Comparison of ENCODE assay signal across 1 cellular context in the genomic region with DNA sequence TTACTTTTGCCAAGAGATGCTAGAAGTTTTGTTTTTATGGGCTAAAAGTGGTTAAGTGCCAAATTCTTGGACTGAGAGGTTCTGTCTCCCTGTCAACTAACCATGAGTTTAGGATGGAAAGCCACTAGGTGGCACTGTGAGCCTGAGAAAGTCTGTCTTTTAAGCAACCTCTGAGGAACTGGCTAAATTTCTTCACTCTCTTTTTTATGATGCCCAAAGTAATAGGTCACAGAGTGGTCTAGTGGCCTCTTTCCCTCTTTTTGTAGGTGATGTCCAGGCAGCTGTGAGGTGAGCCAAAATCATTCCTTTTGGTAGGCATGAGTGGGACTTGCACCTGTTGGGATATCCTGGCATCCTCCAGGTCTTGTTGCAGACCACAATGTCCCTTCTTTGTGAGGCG.
TF ChIP-seq lines count a peak whose summit lies in the region.

No MANE protein-coding gene starts in this region.

TF ChIP-seq in GM23338, 12 proteins besides CTCF, POLR2A, EP300 and RAD21 (continued from another document):
- TF ChIP-seq, protein P1, sequence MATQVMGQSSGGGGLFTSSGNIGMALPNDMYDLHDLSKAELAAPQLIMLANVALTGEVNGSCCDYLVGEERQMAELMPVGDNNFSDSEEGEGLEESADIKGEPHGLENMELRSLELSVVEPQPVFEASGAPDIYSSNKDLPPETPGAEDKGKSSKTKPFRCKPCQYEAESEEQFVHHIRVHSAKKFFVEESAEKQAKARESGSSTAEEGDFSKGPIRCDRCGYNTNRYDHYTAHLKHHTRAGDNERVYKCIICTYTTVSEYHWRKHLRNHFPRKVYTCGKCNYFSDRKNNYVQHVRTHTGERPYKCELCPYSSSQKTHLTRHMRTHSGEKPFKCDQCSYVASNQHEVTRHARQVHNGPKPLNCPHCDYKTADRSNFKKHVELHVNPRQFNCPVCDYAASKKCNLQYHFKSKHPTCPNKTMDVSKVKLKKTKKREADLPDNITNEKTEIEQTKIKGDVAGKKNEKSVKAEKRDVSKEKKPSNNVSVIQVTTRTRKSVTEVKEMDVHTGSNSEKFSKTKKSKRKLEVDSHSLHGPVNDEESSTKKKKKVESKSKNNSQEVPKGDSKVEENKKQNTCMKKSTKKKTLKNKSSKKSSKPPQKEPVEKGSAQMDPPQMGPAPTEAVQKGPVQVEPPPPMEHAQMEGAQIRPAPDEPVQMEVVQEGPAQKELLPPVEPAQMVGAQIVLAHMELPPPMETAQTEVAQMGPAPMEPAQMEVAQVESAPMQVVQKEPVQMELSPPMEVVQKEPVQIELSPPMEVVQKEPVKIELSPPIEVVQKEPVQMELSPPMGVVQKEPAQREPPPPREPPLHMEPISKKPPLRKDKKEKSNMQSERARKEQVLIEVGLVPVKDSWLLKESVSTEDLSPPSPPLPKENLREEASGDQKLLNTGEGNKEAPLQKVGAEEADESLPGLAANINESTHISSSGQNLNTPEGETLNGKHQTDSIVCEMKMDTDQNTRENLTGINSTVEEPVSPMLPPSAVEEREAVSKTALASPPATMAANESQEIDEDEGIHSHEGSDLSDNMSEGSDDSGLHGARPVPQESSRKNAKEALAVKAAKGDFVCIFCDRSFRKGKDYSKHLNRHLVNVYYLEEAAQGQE (IDR thresholded peaks at IDR 0.05; ENCODE audit: unreplicated experiment): no peak
- TF ChIP-seq EZH2phosphoT487 (IDR thresholded peaks at IDR 0.05; ENCODE audit: unreplicated experiment) (no peak), ETS1 (IDR thresholded peaks at IDR 0.05) (no peak), ZNF331 (CRISPR knock-in tag; IDR thresholded peaks at IDR 0.05; ENCODE audit: low read depth) (no peak)
